8 cellular contexts compared by ENCODE assay signal in genomic region chr10:110733256-110733952, GRCh38.
DNase-seq lines count a peak whose midpoint lies in the region; ATAC-seq and TF ChIP-seq lines count a peak whose summit lies in the region.

No MANE protein-coding gene starts in this region.

- H2BK5ac ChIP-seq in H9 (ENCODE audit: insufficient read length, low read length): no peak overlapping the region

- no peaks in the 10 kb centered on the region for H3K36me3 ChIP-seq in aorta (ENCODE audit: control insufficient read depth in 1 of 2, insufficient read depth in 2 of 2, low read length in 1 of 2)

- H4K5ac ChIP-seq in H9 (ENCODE audit: insufficient read length, low read depth, low read length): no peak overlapping the region

- H3K4me1 Mint-ChIP-seq in natural killer cell treated with Interleukin-12 subunit alpha and Interleukin-12 subunit beta and Interleukin-15 and Interleukin-18, amount 100 ng/mL, for 72 hours (ENCODE audit: low read depth in 2 of 2): peaks cover 0 to 12% of the 10 kb centered on the region in 2 donors
- H3K4me1 Mint-ChIP-seq in natural killer cell (no peaks in the 10 kb centered on the region), H9 (peaks cover 0 to 7% of the 10 kb centered on the region in 2 experiments; a peak in 3 of 4 replicates)

- no peaks in the 10 kb centered on the region for H3K9me3 ChIP-seq in aorta (ENCODE audit: control insufficient read depth, low read length)
- H3K9me3 ChIP-seq in H9 (ENCODE audit: control insufficient read depth, low read depth, low read length): no peaks in the 10 kb centered on the region

- intact Hi-C loops in natural killer cell (cut with micrococcal nuclease) (no loop called here), aorta (cut with DNase I) (loop anchor here in 1 of 2 donors (5.0 kb wide), 1 partner anchor 36 kb away; no protein-coding TSS in a partner anchor)

- H3K27ac Mint-ChIP-seq in natural killer cell treated with Interleukin-12 subunit alpha and Interleukin-12 subunit beta and Interleukin-15 and Interleukin-18, amount 100 ng/mL, for 72 hours: no peak overlapping the region
- no peak overlapping the region for H3K27ac Mint-ChIP-seq in natural killer cell
- no peak overlapping the region for H3K27ac Mint-ChIP-seq in H9

- H2BK12ac ChIP-seq in H9 (ENCODE audit: insufficient read length, low read depth, low read length): no peak overlapping the region

- H3K18ac ChIP-seq in H9 (ENCODE audit: insufficient read length, low read depth, low read length): no peak overlapping the region

- H3K79me2 ChIP-seq in H9 (ENCODE audit: insufficient read depth, low read length): no peaks in the 10 kb centered on the region

- H3K36me3 Mint-ChIP-seq in natural killer cell treated with Interleukin-12 subunit alpha and Interleukin-12 subunit beta and Interleukin-15 and Interleukin-18, amount 100 ng/mL, for 72 hours: no peaks in the 10 kb centered on the region
- H3K36me3 Mint-ChIP-seq in natural killer cell: no peaks in the 10 kb centered on the region
- H3K36me3 Mint-ChIP-seq in H9 (ENCODE audit: insufficient read depth in 1 of 3, low read depth in 3 of 3): no peaks in the 10 kb centered on the region

- DNase-seq in natural killer cell treated with Interleukin-12 subunit alpha and Interleukin-12 subunit beta and Interleukin-15 and Interleukin-18, amount 100 ng/mL, for 72 hours (ENCODE audit: low spot score): no peak
- DNase-seq in natural killer cell: no peak
- DNase-seq in astrocyte of the cerebellum (ENCODE audit: low read depth): no peak
- peak; percentile 52 for DNase-seq in left kidney (ENCODE audit: low read depth, low spot score)
- peak in 1 of 2 donors; percentile 61 for DNase-seq in aorta
- no peak for DNase-seq in NCI-H187 treated with DMSO at 0.1 percent for 48 hours (lab: John Stamatoyannopoulos, UW)
- DNase-seq in H9: no peak
- DNase-seq in NCI-H1048 (lab: John Stamatoyannopoulos, UW): no peak

- no peak overlapping the region for H3K4ac ChIP-seq in H9 (ENCODE audit: low read depth, low read length)

- H3K4me1 ChIP-seq in aorta (ENCODE audit: control insufficient read depth in 1 of 2, insufficient read depth in 2 of 2, low read length in 2 of 2) (peaks cover 0 to 6% of the 10 kb centered on the region in 2 donors), H9 (ENCODE audit: insufficient read depth, low read length) (peaks cover 2% of the 10 kb centered on the region; the same call in 1 of the 2 replicates)

- H3K27me3 ChIP-seq in aorta (ENCODE audit: control insufficient read depth in 1 of 2, insufficient read depth in 2 of 2, low read length in 1 of 2): no peaks in the 10 kb centered on the region
- no peaks in the 10 kb centered on the region for H3K27me3 ChIP-seq in H9 (ENCODE audit: insufficient read depth, low read length)

- H4K20me1 ChIP-seq in H9 (ENCODE audit: control insufficient read depth, insufficient read depth, insufficient read length): no peaks in the 10 kb centered on the region

- no peak overlapping the region for H2BK15ac ChIP-seq in H9 (ENCODE audit: low read depth, low read length)

- TF ChIP-seq CTCF in natural killer cell (IDR thresholded peaks at IDR 0.05): no peak
- TF ChIP-seq CTCF in astrocyte of the cerebellum (IDR thresholded peaks at IDR 0.05; ENCODE audit: low read depth, low read length, missing control alignments): no peak
- TF ChIP-seq CTCF in H9 (conservative IDR thresholded peaks at IDR 0.05): no peak

- H2AFZ ChIP-seq in H9 (ENCODE audit: low read length): no peak overlapping the region

- H3K14ac ChIP-seq in H9 (ENCODE audit: insufficient read depth, low read length): no peak overlapping the region

- WGBS in aorta, 2 donors: 13 to 16% methylated on average over 16 of the region's 16 CpGs
- no CpG with 5 or more reads among the region's 16 CpGs for WGBS in H9 (ENCODE audit: extremely low coverage, insufficient read length, low lambda C conversion rate)

- no peak overlapping the region for H2BK120ac ChIP-seq in H9 (ENCODE audit: low read depth, low read length, poor library complexity, severe bottlenecking)

- ATAC-seq in natural killer cell treated with Interleukin-12 subunit alpha and Interleukin-12 subunit beta and Interleukin-15 and Interleukin-18, amount 100 ng/mL, for 72 hours: no peak
- ATAC-seq in natural killer cell: no peak
- peak; percentile 63 for ATAC-seq in aorta (ENCODE audit: low FRiP score)

- H2AK5ac ChIP-seq in H9 (ENCODE audit: insufficient read length, low read length): no peak overlapping the region

- in situ Hi-C loops in astrocyte of the cerebellum (cut with HindIII; ENCODE audit: low sequenced_read_pairs): loop anchor here (25.0 kb wide), 1 partner anchor 154 kb away; no protein-coding TSS in a partner anchor

- H3K27ac ChIP-seq in aorta (ENCODE audit: low read depth in 1 of 2, low read length in 2 of 2) (peak overlapping the region in 1 of 2 donors; percentile 74), H9 (ENCODE audit: insufficient read length, low read depth, low read length) (no peak overlapping the region)

- H3K9ac ChIP-seq in H9 (ENCODE audit: extremely low read depth, insufficient read length, low read length): no peak overlapping the region

- no peak overlapping the region for H3T11ph ChIP-seq in H9 (ENCODE audit: low read length)

- H3K4me3 ChIP-seq in astrocyte of the cerebellum (ENCODE audit: low read depth, low read length): peak overlapping the region; percentile 21
- peak overlapping the region; percentile 78 to 92 for H3K4me3 ChIP-seq in aorta (ENCODE audit: low read length in 2 of 2)

- H3K27me3 Mint-ChIP-seq in natural killer cell treated with Interleukin-12 subunit alpha and Interleukin-12 subunit beta and Interleukin-15 and Interleukin-18, amount 100 ng/mL, for 72 hours: peaks cover 28 to 54% of the 10 kb centered on the region in 2 donors
- H3K27me3 Mint-ChIP-seq in natural killer cell (ENCODE audit: low read depth in 2 of 2) (peaks cover 27 to 55% of the 10 kb centered on the region in 2 donors), H9 (ENCODE audit: low read depth) (peaks cover 2% of the 10 kb centered on the region)

- no peak overlapping the region for H4K91ac ChIP-seq in H9 (ENCODE audit: insufficient read length, low read depth, low read length)

- H3K79me1 ChIP-seq in H9 (ENCODE audit: insufficient read depth, low read depth, low read length, poor library complexity, severe bottlenecking): no peaks in the 10 kb centered on the region

- no peak overlapping the region for H2BK20ac ChIP-seq in H9 (ENCODE audit: low read depth, low read length, poor library complexity, severe bottlenecking)

- H3K56ac ChIP-seq in H9 (ENCODE audit: insufficient read length, low read depth, low read length): no peak overlapping the region

- no peak overlapping the region for H3K4me2 ChIP-seq in H9 (ENCODE audit: insufficient read depth, insufficient read length, low read length)

- H3K4me3 Mint-ChIP-seq in natural killer cell treated with Interleukin-12 subunit alpha and Interleukin-12 subunit beta and Interleukin-15 and Interleukin-18, amount 100 ng/mL, for 72 hours: peak overlapping the region; percentile 12
- H3K4me3 Mint-ChIP-seq in natural killer cell (no peak overlapping the region), H9 (no peak overlapping the region)

- no peaks in the 10 kb centered on the region for H3K23me2 ChIP-seq in H9 (ENCODE audit: insufficient read length, low read depth, low read length, poor library complexity, severe bottlenecking)

- no peak overlapping the region for H3K23ac ChIP-seq in H9 (ENCODE audit: insufficient read length, low read depth, low read length)

- H3K9me3 Mint-ChIP-seq in natural killer cell treated with Interleukin-12 subunit alpha and Interleukin-12 subunit beta and Interleukin-15 and Interleukin-18, amount 100 ng/mL, for 72 hours: no peaks in the 10 kb centered on the region
- H3K9me3 Mint-ChIP-seq in natural killer cell (no peaks in the 10 kb centered on the region), H9 (no peaks in the 10 kb centered on the region)

- no peak overlapping the region for H4K8ac ChIP-seq in H9 (replicated peaks; ENCODE audit: insufficient read length, low read depth, low read length)
